8 cellular contexts compared by ENCODE assay signal in the genomic region with DNA sequence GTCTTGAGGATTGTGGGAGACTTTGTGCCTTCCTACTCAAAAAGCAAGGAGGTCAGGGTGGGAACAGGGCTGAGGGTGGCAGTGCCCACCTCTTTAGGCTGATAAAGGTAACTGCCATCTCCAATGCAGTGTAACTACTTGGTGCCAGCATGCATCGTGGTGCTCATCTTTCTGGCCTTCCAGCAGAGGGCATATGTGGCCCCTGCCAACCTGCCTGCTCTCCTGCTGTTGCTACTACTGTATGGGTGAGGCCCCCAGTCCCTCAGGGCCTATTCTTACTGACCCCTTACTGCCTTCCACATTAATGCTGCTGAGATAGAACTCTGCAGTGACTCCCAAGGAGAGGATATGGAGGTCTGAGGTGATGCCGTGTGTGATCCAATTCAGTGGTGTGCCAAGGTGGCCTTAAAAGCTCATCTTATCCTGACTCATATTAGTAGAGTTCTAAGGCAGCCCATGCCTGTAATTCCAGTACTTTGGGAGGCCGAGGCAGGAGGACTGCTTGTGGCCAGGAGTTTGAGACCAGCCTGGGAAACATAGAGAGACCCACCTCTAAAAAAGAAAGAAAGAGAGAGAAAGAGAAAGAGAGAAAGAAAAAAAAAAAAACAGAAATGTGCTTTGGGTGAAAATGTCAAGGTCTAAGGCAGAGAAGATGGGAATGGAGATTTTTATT. TPM values are rescaled to one million over a fixed set of nuclear protein-coding genes. Genes with fewer than 3 reads are reported as not detected.
DNase-seq lines count a peak whose midpoint lies in the region; ATAC-seq and TF ChIP-seq lines count a peak whose summit lies in the region.

No MANE protein-coding gene starts in this region.

- H3K36me3 ChIP-seq in BLaER1 (peaks cover 10% of the 10 kb centered on the region; the same call in 1 of the 2 replicates), aorta (ENCODE audit: control insufficient read depth in 1 of 2, insufficient read depth in 2 of 2, low read length in 1 of 2) (no peaks in the 10 kb centered on the region)

- ATAC-seq in GM21786 (IDR thresholded peaks at IDR 0.05; ENCODE audit: unreplicated experiment) (no peak), aorta (ENCODE audit: low FRiP score) (no peak), HG03280 (IDR thresholded peaks at IDR 0.05; ENCODE audit: unreplicated experiment) (no peak)

- H3K27me3 ChIP-seq in BLaER1 (no peaks in the 10 kb centered on the region), aorta (ENCODE audit: control insufficient read depth in 1 of 2, insufficient read depth in 2 of 2, low read length in 1 of 2) (no peaks in the 10 kb centered on the region)

- H4K20me1 ChIP-seq in BLaER1 = no peaks in the 10 kb centered on the region

- DNase-seq in HCEC 1CT (peak; percentile 42), T1000 (lab: John Stamatoyannopoulos, UW) (peak; percentile 51), fibroblast of pulmonary artery (ENCODE audit: low read depth) (peak; percentile 74), aorta (no peak)
- no peak for DNase-seq in NK-92 treated with Interleukin-12 subunit alpha and Interleukin-12 subunit beta, amount 100 ng/mL, for 24 hours (lab: John Stamatoyannopoulos, UW)

- H3K27ac ChIP-seq in BLaER1 (peak overlapping the region; percentile 48), aorta (ENCODE audit: low read depth in 1 of 2, low read length in 2 of 2) (no peak overlapping the region)

- no peak for TF ChIP-seq CTCF in fibroblast of pulmonary artery (IDR thresholded peaks at IDR 0.05; ENCODE audit: low read length, missing control alignments)

- peak overlapping the region; percentile 78 for H3K4me2 ChIP-seq in BLaER1

- 49 to 56% methylated on average over 3 of the region's 3 CpGs for WGBS in aorta, 2 donors

- H3K4me1 ChIP-seq in BLaER1 = peaks cover 34% of the 10 kb centered on the region
- no peaks in the 10 kb centered on the region for H3K4me1 ChIP-seq in aorta (ENCODE audit: control insufficient read depth in 1 of 2, insufficient read depth in 2 of 2, low read length in 2 of 2)

- H3K4me3 ChIP-seq in BLaER1 = no peak overlapping the region
- H3K4me3 ChIP-seq in fibroblast of pulmonary artery (replicated peaks; ENCODE audit: low read depth, low read length) = no peak overlapping the region
- no peak overlapping the region for H3K4me3 ChIP-seq in aorta (ENCODE audit: low read length in 2 of 2)

- intact Hi-C loops in aorta (cut with DNase I) = no loop called here

- no peak overlapping the region for H3K9ac ChIP-seq in BLaER1

- H3K9me3 ChIP-seq in BLaER1 (no peaks in the 10 kb centered on the region), aorta (ENCODE audit: control insufficient read depth, low read length) (peaks cover 7% of the 10 kb centered on the region)

RNA-seq across cellular contexts. Expression of gene ARHGAP45, which starts 9.6 kb away (rescaled TPM):
- 10 to 100 TPM; 15.3 to 38.6 TPM for total RNA-seq in aorta
- 10 to 100 TPM in 1 of 2 donors, 1 to 10 TPM in 1; 7.4 to 21.8 TPM for polyA plus RNA-seq in aorta

RNA-seq across cellular contexts. Expression of gene ABCA7, which starts 17.4 kb away (rescaled TPM):
- 10 to 100 TPM in 1 of 2 donors, 1 to 10 TPM in 1; 9.5 to 20.6 TPM for total RNA-seq in aorta
- 1 to 10 TPM; 1.9 to 7.6 TPM for polyA plus RNA-seq in aorta

RNA-seq across cellular contexts. Expression of gene CNN2, which starts 30.9 kb away (rescaled TPM):
- 100 to 1,000 TPM; 142 to 185 TPM for total RNA-seq in aorta
- polyA plus RNA-seq in aorta = 100 to 1,000 TPM in 1 of 2 donors, 10 to 100 TPM in 1; 53.2 to 141 TPM

RNA-seq across cellular contexts. Expression of gene RNU6-2, which starts 36.0 kb away (rescaled TPM):
- total RNA-seq in aorta = not detected
- polyA plus RNA-seq in aorta = not detected

RNA-seq across cellular contexts. Expression of gene TMEM259, which starts 36.4 kb away (rescaled TPM):
- 100 to 1,000 TPM; 118 to 142 TPM for total RNA-seq in aorta
- polyA plus RNA-seq in aorta = 100 to 1,000 TPM in 1 of 2 donors, 10 to 100 TPM in 1; 50.1 to 434 TPM

Comparison
In these comparisons a context has a peak if more than half of its experiments do, and no peak if none do; other contexts are left out.
1. DNase-seq: peak in HCEC 1CT (single experiment), T1000 (single experiment) and fibroblast of pulmonary artery (single experiment); none in NK-92 treated with Interleukin-12 subunit alpha and Interleukin-12 subunit beta, amount 100 ng/mL, for 24 hours (single experiment) and aorta (0 of 2).